Comparison of ENCODE assay signal across 1 cellular context in genomic region chr17:81491193-81491592, GRCh38.
TF ChIP-seq lines count a peak whose summit lies in the region.

No MANE protein-coding gene starts in this region.

TF ChIP-seq in HepG2, 621 proteins besides CTCF, POLR2A, EP300 and RAD21 (continues in another document):
- TF ChIP-seq ETV5 (CRISPR knock-in tag; IDR thresholded peaks at IDR 0.05; ENCODE audit: borderline replicate concordance): peak; percentile 8; the same call in 1 of the 2 replicates
- TF ChIP-seq PREB (CRISPR knock-in tag; IDR thresholded peaks at IDR 0.05): no peak
- peak; percentile 45; the same call in 1 of the 2 replicates for TF ChIP-seq MYC (CRISPR knock-in tag; IDR thresholded peaks at IDR 0.05; ENCODE audit: borderline replicate concordance)
- no peak for TF ChIP-seq HNF4G (IDR thresholded peaks at IDR 0.05; ENCODE audit: borderline replicate concordance, low read depth, low read length)
- no peak for TF ChIP-seq HNF4G (CRISPR knock-in tag; IDR thresholded peaks at IDR 0.05; ENCODE audit: borderline replicate concordance, low read depth)
- peak; percentile 62; the same call in 1 of the 2 replicates for TF ChIP-seq ZKSCAN1 (IDR thresholded peaks at IDR 0.05; ENCODE audit: low read length)
- 0 out of 2 replicates have a peak, but pooled peaks have one; percentile 19 for TF ChIP-seq SAP130 (CRISPR knock-in tag; IDR thresholded peaks at IDR 0.05; ENCODE audit: low read depth)
- peak; percentile 25; the same call in 1 of the 2 replicates for TF ChIP-seq SP5 (CRISPR knock-in tag; IDR thresholded peaks at IDR 0.05; ENCODE audit: borderline replicate concordance, low read depth)
- peak; percentile 87 for TF ChIP-seq ZNF768 (CRISPR knock-in tag; IDR thresholded peaks at IDR 0.05)
- no peak for TF ChIP-seq HOMEZ (CRISPR knock-in tag; IDR thresholded peaks at IDR 0.05; ENCODE audit: low read depth)
- TF ChIP-seq BHLHE40 (IDR thresholded peaks at IDR 0.05; ENCODE audit: low read length): 0 out of 2 replicates have a peak, but pooled peaks have one; percentile 9
- no peak for TF ChIP-seq MEIS2 (CRISPR knock-in tag; IDR thresholded peaks at IDR 0.05)
- TF ChIP-seq SALL1 (CRISPR knock-in tag; IDR thresholded peaks at IDR 0.05): peak; percentile 30; the same call in 1 of the 2 replicates
- peak; percentile 79; the same call in 1 of the 2 replicates for TF ChIP-seq ZNF710 (CRISPR knock-in tag; IDR thresholded peaks at IDR 0.05; ENCODE audit: borderline replicate concordance)
- no peak for TF ChIP-seq FOXA1 (IDR thresholded peaks at IDR 0.05)
- TF ChIP-seq FOXA1 (CRISPR knock-in tag; IDR thresholded peaks at IDR 0.05): peak; percentile 31; the same call in 1 of the 2 replicates
- no peak for TF ChIP-seq ATF2 (CRISPR knock-in tag; IDR thresholded peaks at IDR 0.05)
- TF ChIP-seq GMEB1 (CRISPR knock-in tag; IDR thresholded peaks at IDR 0.05; ENCODE audit: borderline replicate concordance): no peak
- TF ChIP-seq XRCC5 (optimal IDR thresholded peaks at IDR 0.05; ENCODE audit: low read length): peak; percentile 36
- peak; percentile 55 for TF ChIP-seq PTBP1 (IDR thresholded peaks at IDR 0.05; ENCODE audit: low read depth, low read length, poor library complexity, severe bottlenecking)
- TF ChIP-seq ZC3H4 (CRISPR knock-in tag; IDR thresholded peaks at IDR 0.05; ENCODE audit: borderline replicate concordance): no peak
- no peak for TF ChIP-seq CREBL2 (CRISPR knock-in tag; IDR thresholded peaks at IDR 0.05; ENCODE audit: borderline replicate concordance)
- TF ChIP-seq ZNF788 (CRISPR knock-in tag; IDR thresholded peaks at IDR 0.05; ENCODE audit: borderline replicate concordance): no peak
- no peak for TF ChIP-seq ZNF776 (CRISPR knock-in tag; IDR thresholded peaks at IDR 0.05)
- TF ChIP-seq ZNF446 (CRISPR knock-in tag; IDR thresholded peaks at IDR 0.05): no peak
- TF ChIP-seq CAMTA2 (CRISPR knock-in tag; IDR thresholded peaks at IDR 0.05; ENCODE audit: borderline replicate concordance): no peak
- TF ChIP-seq ZNF121 (CRISPR knock-in tag; IDR thresholded peaks at IDR 0.05): peak; percentile 93
- TF ChIP-seq ZNF468 (CRISPR knock-in tag; IDR thresholded peaks at IDR 0.05): no peak
- TF ChIP-seq ARID5B (CRISPR knock-in tag; IDR thresholded peaks at IDR 0.05): 0 out of 2 replicates have a peak, but pooled peaks have one; percentile 13
- TF ChIP-seq PRDM15 (CRISPR knock-in tag; IDR thresholded peaks at IDR 0.05): no peak
- TF ChIP-seq HDAC2 (CRISPR knock-in tag; IDR thresholded peaks at IDR 0.05): 0 out of 2 replicates have a peak, but pooled peaks have one; percentile 28
- no peak for TF ChIP-seq EZH2 (conservative IDR thresholded peaks at IDR 0.05; ENCODE audit: low read depth, low read length)
- 0 out of 2 replicates have a peak, but pooled peaks have one; percentile 36 for TF ChIP-seq SSRP1 (CRISPR knock-in tag; IDR thresholded peaks at IDR 0.05)
- no peak for TF ChIP-seq ZBTB34 (CRISPR knock-in tag; IDR thresholded peaks at IDR 0.05)
- TF ChIP-seq TGIF2 (CRISPR knock-in tag; IDR thresholded peaks at IDR 0.05): 0 out of 2 replicates have a peak, but pooled peaks have one; percentile 27
- no peak for TF ChIP-seq ZBTB7B (CRISPR knock-in tag; IDR thresholded peaks at IDR 0.05)
- no peak for TF ChIP-seq ZNF224 (CRISPR knock-in tag; IDR thresholded peaks at IDR 0.05)
- peak; percentile 57; the same call in 1 of the 2 replicates for TF ChIP-seq ZMYM3 (CRISPR knock-in tag; IDR thresholded peaks at IDR 0.05)
- no peak for TF ChIP-seq TAF1 (CRISPR knock-in tag; IDR thresholded peaks at IDR 0.05)
- TF ChIP-seq HOXA5 (CRISPR knock-in tag; IDR thresholded peaks at IDR 0.05): no peak
- 0 out of 2 replicates have a peak, but pooled peaks have one; percentile 18 for TF ChIP-seq HNF4A (CRISPR knock-in tag; IDR thresholded peaks at IDR 0.05)
- TF ChIP-seq SMYD3 (CRISPR knock-in tag; IDR thresholded peaks at IDR 0.05): no peak
- TF ChIP-seq ZNF782 (CRISPR knock-in tag; IDR thresholded peaks at IDR 0.05; ENCODE audit: borderline replicate concordance): no peak
- TF ChIP-seq ZNF280B (CRISPR knock-in tag; IDR thresholded peaks at IDR 0.05; ENCODE audit: borderline replicate concordance): 0 out of 2 replicates have a peak, but pooled peaks have one; percentile 61
